9 cellular contexts compared by ENCODE assay signal in genomic region chr20:53999077-53999476, GRCh38.
"Had no signal": no experiment of that assay in that cellular context is flagged by ENCODE, and none has a peak within 500 bp of the region (broad histone marks: within the 10 kb centered on the region; RNA-seq: fewer than 3 reads in every experiment).

No MANE protein-coding gene starts in this region.

- FAIRE-seq: K562 had no signal

- H3K27ac ChIP-seq: HL-60 had no signal

- DNase-seq: GOT3, H7, HFFc6, IMR-90, KG1 had no signal

- H3K4me3 ChIP-seq: HAP-1, K562 had no signal

- ATAC-seq: HCT116, K562 had no signal

- H3K36me3 ChIP-seq: HAP-1 had no signal

- H3K4me1 ChIP-seq: HAP-1 had no signal
